ENCODE assay signal across 18 cellular contexts in the genomic region with DNA sequence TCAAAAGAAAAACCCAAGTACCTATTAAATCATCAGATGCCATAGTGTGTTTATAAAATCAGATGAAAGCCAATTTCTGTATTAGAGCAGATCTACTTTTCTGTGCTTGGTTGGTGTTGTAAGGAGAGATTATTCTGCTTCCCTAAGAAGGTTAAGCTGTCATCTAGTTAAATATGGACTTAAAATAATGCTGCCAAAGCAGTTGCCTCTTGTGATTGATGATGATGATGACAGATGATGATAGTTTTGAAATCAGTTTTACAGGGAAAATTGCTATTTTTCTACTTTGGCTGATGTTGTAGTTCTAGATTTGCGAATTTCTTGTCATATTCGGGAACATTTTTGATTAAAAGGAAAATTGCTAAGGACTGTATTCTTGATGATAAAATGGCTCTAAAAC.
DNase-seq lines count a peak whose midpoint lies in the region; ATAC-seq, FAIRE-seq and TF ChIP-seq lines count a peak whose summit lies in the region.
"Had no signal": no experiment of that assay in that cellular context is flagged by ENCODE, and none has a peak within 500 bp of the region (broad histone marks: within the 10 kb centered on the region; RNA-seq: fewer than 3 reads in every experiment).

No MANE protein-coding gene starts in this region.

- DNase-seq in D721Med (ENCODE audit: insufficient read length, low spot score) (no peak), NCI-H82 treated with DMSO at 0.1 percent for 48 hours (lab: John Stamatoyannopoulos, UW; ENCODE audit: unreplicated experiment) (peak; percentile 57), putamen (ENCODE audit: low spot score) (peak; percentile 20), hepatic stellate cell (ENCODE audit: low spot score) (no peak)
- no peak for DNase-seq in activated CD8-positive, alpha-beta T cell treated with anti-CD3 and anti-CD28 coated beads, Interleukin-2, amount 10 ng/mL, durations not matched to agents 7 days and 5 days
- DNase-seq: BE2C; C1 segment of cervical spinal cord; CD4-positive, alpha-beta memory T cell; CD4-positive, CD25-positive, alpha-beta regulatory T cell; CD8-positive, alpha-beta memory T cell; COR-L47; GF-D8 had no signal

- POLR2A ChIA-PET in activated CD8-positive, alpha-beta T cell treated with anti-CD3 and anti-CD28 coated beads, Interleukin-2, amount 10 ng/mL, durations not matched to agents 7 days and 5 days (lab: Charles Lee), result no interaction called here

- H3K27me3 Mint-ChIP-seq in activated CD8-positive, alpha-beta T cell treated with anti-CD3 and anti-CD28 coated beads, Interleukin-2, amount 10 ng/mL, durations not matched to agents 7 days and 5 days (ENCODE audit: low read depth), result no peaks in the 10 kb centered on the region
- H3K27me3 Mint-ChIP-seq: CD4-positive, alpha-beta memory T cell; CD4-positive, CD25-positive, alpha-beta regulatory T cell; CD8-positive, alpha-beta memory T cell had no signal

- peak; percentile 89 for FAIRE-seq in D721Med (lab: Jason Lieb, UNC)
- FAIRE-seq: A549, G401.6, GM12891, GM19239 had no signal

- H3K4me3 Mint-ChIP-seq in activated CD8-positive, alpha-beta T cell treated with anti-CD3 and anti-CD28 coated beads, Interleukin-2, amount 10 ng/mL, durations not matched to agents 7 days and 5 days, result no peak overlapping the region
- H3K4me3 Mint-ChIP-seq: CD14-positive monocyte; CD4-positive, alpha-beta memory T cell; CD4-positive, CD25-positive, alpha-beta regulatory T cell; CD8-positive, alpha-beta memory T cell had no signal

- H3K36me3 Mint-ChIP-seq in activated CD8-positive, alpha-beta T cell treated with anti-CD3 and anti-CD28 coated beads, Interleukin-2, amount 10 ng/mL, durations not matched to agents 7 days and 5 days (ENCODE audit: low read depth), result no peaks in the 10 kb centered on the region
- H3K36me3 Mint-ChIP-seq: CD14-positive monocyte; CD4-positive, alpha-beta memory T cell; CD4-positive, CD25-positive, alpha-beta regulatory T cell; CD8-positive, alpha-beta memory T cell had no signal

- CTCF ChIA-PET in activated CD8-positive, alpha-beta T cell treated with anti-CD3 and anti-CD28 coated beads, Interleukin-2, amount 10 ng/mL, durations not matched to agents 7 days and 5 days (lab: Charles Lee), result no interaction called here

- H3K4me1 Mint-ChIP-seq in activated CD8-positive, alpha-beta T cell treated with anti-CD3 and anti-CD28 coated beads, Interleukin-2, amount 10 ng/mL, durations not matched to agents 7 days and 5 days (ENCODE audit: low read depth), result no peaks in the 10 kb centered on the region
- H3K4me1 Mint-ChIP-seq: CD14-positive monocyte; CD4-positive, alpha-beta memory T cell; CD4-positive, CD25-positive, alpha-beta regulatory T cell; CD8-positive, alpha-beta memory T cell had no signal

- ATAC-seq in activated CD8-positive, alpha-beta T cell treated with anti-CD3 and anti-CD28 coated beads, Interleukin-2, amount 10 ng/mL, durations not matched to agents 7 days and 5 days, result no peak
- no peak for ATAC-seq in HG02571 (IDR thresholded peaks at IDR 0.05; ENCODE audit: unreplicated experiment)
- ATAC-seq: A549 had no signal

- H3K9me3 Mint-ChIP-seq in activated CD8-positive, alpha-beta T cell treated with anti-CD3 and anti-CD28 coated beads, Interleukin-2, amount 10 ng/mL, durations not matched to agents 7 days and 5 days (ENCODE audit: insufficient read depth), result no peaks in the 10 kb centered on the region
- H3K9me3 Mint-ChIP-seq: CD14-positive monocyte had no signal

- no peak for TF ChIP-seq CTCF in D721Med (IDR thresholded peaks at IDR 0.05; ENCODE audit: insufficient read depth, missing control alignments)

- no peak overlapping the region for H3K27ac Mint-ChIP-seq in activated CD8-positive, alpha-beta T cell treated with anti-CD3 and anti-CD28 coated beads, Interleukin-2, amount 10 ng/mL, durations not matched to agents 7 days and 5 days
- H3K27ac Mint-ChIP-seq: CD14-positive monocyte; CD4-positive, alpha-beta memory T cell; CD4-positive, CD25-positive, alpha-beta regulatory T cell; CD8-positive, alpha-beta memory T cell had no signal

Comparison
In these comparisons a context has a peak if more than half of its experiments do, and no peak if none do; other contexts are left out.
1. DNase-seq: peak in NCI-H82 treated with DMSO at 0.1 percent for 48 hours (single experiment) and putamen (single experiment); none in D721Med (single experiment), activated CD8-positive, alpha-beta T cell treated with anti-CD3 and anti-CD28 coated beads, Interleukin-2, amount 10 ng/mL, durations not matched to agents 7 days and 5 days (single experiment) and hepatic stellate cell (single experiment).